Comparison of ENCODE assay signal across 8 cellular contexts in genomic region chr14:50045039-50045711, GRCh38.
DNase-seq lines count a peak whose midpoint lies in the region; ATAC-seq and TF ChIP-seq lines count a peak whose summit lies in the region.

No MANE protein-coding gene starts in this region.

- H3K79me2 ChIP-seq in OCI-LY7 (ENCODE audit: insufficient read depth, low read depth, low read length): no peaks in the 10 kb centered on the region

- no peak overlapping the region for H3K4me3 ChIP-seq in OCI-LY7 (ENCODE audit: low read depth, low read length, poor library complexity, severe bottlenecking)

- peak overlapping the region; percentile 11 for H3K27ac ChIP-seq in OCI-LY7 (ENCODE audit: low read depth, low read length, poor library complexity, severe bottlenecking)

- no peak for TF ChIP-seq CTCF in OCI-LY7 (conservative IDR thresholded peaks at IDR 0.05; ENCODE audit: low read length)

- peak overlapping the region; percentile 17; the same call in 1 of the 2 replicates for H3K4me2 ChIP-seq in OCI-LY7 (ENCODE audit: low read length)

- peaks cover 7% of the 10 kb centered on the region; the same call in 1 of the 2 replicates for H3K36me3 ChIP-seq in OCI-LY7 (ENCODE audit: insufficient read depth, low read length)

- CTCF ChIA-PET in OCI-LY7 (lab: Charles Lee; ENCODE audit: unreplicated experiment): no interaction called here

- POLR2A ChIA-PET in OCI-LY7 (lab: Charles Lee): interaction anchor here (1.0 to 1.5 kb wide), 3 partner anchors 15 to 71 kb away, joined by 3 to 6 read pairs (median 5); no protein-coding TSS in a partner anchor

- H4K20me1 ChIP-seq in OCI-LY7 (ENCODE audit: insufficient read depth, low read length): no peaks in the 10 kb centered on the region

- peaks cover 40% of the 10 kb centered on the region for H3K4me1 ChIP-seq in OCI-LY7 (ENCODE audit: insufficient read depth, low read length, poor library complexity, severe bottlenecking)

- H3K9me2 ChIP-seq in OCI-LY7 (ENCODE audit: insufficient read depth, low read length): no peaks in the 10 kb centered on the region

- BruUV-seq in OCI-LY7 (replicated peaks; lab: Mats Ljungman, UMichigan): no TSS peak

- intact Hi-C loops in OCI-LY7 (cut with micrococcal nuclease; ENCODE audit: unreplicated experiment) (no loop called here), left ventricle myocardium superior (cut with micrococcal nuclease) (no loop called here)

- peak; percentile 77 for DNase-seq in OCI-LY7 (ENCODE audit: low spot score)
- DNase-seq in activated gamma-delta T cell treated with anti-CD3 and anti-CD28 coated beads, Interleukin-2, amount 50 U/mL, for 16 hours (ENCODE audit: low read depth): peak; percentile 58
- DNase-seq in left ventricle myocardium superior: peak; percentile 79
- peak; percentile 58 to 76 for DNase-seq in stimulated activated CD4-positive, alpha-beta T cell treated with anti-CD3 and anti-CD28 coated beads, Interleukin-4, amount 100 ng/mL, for 48 hours (ENCODE audit: low read depth in 2 of 2)
- DNase-seq in retina: no peak
- DNase-seq in NCI-H2227 treated with DMSO at 0.1 percent for 48 hours (lab: John Stamatoyannopoulos, UW): no peak

- peak overlapping the region; percentile 88 for H2AFZ ChIP-seq in OCI-LY7 (ENCODE audit: low read length)

- ATAC-seq in GM18502 (IDR thresholded peaks at IDR 0.05; ENCODE audit: poor library complexity, unreplicated experiment): peak; percentile 71
- ATAC-seq in HG02798 (IDR thresholded peaks at IDR 0.05; ENCODE audit: poor library complexity, unreplicated experiment): peak; percentile 83
- peak; percentile 90 for ATAC-seq in left ventricle myocardium superior

- H3K9me3 ChIP-seq in OCI-LY7 (ENCODE audit: low read length): peaks cover 7% of the 10 kb centered on the region; the same call in 1 of the 2 replicates

Comparison
In these comparisons a context has a peak if more than half of its experiments do, and no peak if none do; other contexts are left out.
1. DNase-seq: peak in OCI-LY7 (single experiment), activated gamma-delta T cell treated with anti-CD3 and anti-CD28 coated beads, Interleukin-2, amount 50 U/mL, for 16 hours (single experiment), left ventricle myocardium superior (single experiment) and stimulated activated CD4-positive, alpha-beta T cell treated with anti-CD3 and anti-CD28 coated beads, Interleukin-4, amount 100 ng/mL, for 48 hours (2 of 2); none in retina (single experiment) and NCI-H2227 treated with DMSO at 0.1 percent for 48 hours (single experiment).
2. Peak in every context shown above with its lines, with median percentiles within 50 percentile points of each other: ATAC-seq.